23 cellular contexts compared by ENCODE assay signal in genomic region chr3:129881261-129881660, GRCh38.
"Had no signal": no experiment of that assay in that cellular context is flagged by ENCODE, and none has a peak within 500 bp of the region (broad histone marks: within the 10 kb centered on the region; RNA-seq: fewer than 3 reads in every experiment).

No MANE protein-coding gene starts in this region.

- DNase-seq: dermis blood vessel endothelial cell; dorsolateral prefrontal cortex; effector CD4-positive, alpha-beta T cell; effector memory CD4-positive, alpha-beta T cell; esophagus squamous epithelium; foreskin fibroblast; foreskin melanocyte; gastrocnemius medialis; glutamatergic neuron; head of caudate nucleus; heart right ventricle; hippocampal formation; left cardiac atrium; left lung; left ventricle myocardium superior; lower lobe of right lung; mesenchymal stem cell; mucosa of descending colon; naive B cell; naive thymus-derived CD8-positive, alpha-beta T cell had no signal

- H3K27ac ChIP-seq: coronary artery, dorsolateral prefrontal cortex, esophagus squamous epithelium, gastrocnemius medialis, heart right ventricle, left lung, lower lobe of right lung had no signal

- H3K27ac Mint-ChIP-seq: naive thymus-derived CD8-positive, alpha-beta T cell had no signal

- H3K27me3 ChIP-seq: dorsolateral prefrontal cortex, esophagus squamous epithelium, gastrocnemius medialis, heart right ventricle, left lung had no signal

- H3K27me3 Mint-ChIP-seq: naive B cell; naive thymus-derived CD8-positive, alpha-beta T cell had no signal

- H3K9me3 Mint-ChIP-seq: naive B cell; naive thymus-derived CD8-positive, alpha-beta T cell had no signal

- H3K4me3 ChIP-seq: coronary artery, dorsolateral prefrontal cortex, esophagus squamous epithelium, gastrocnemius medialis, heart right ventricle, left lung, lower lobe of right lung, mucosa of descending colon had no signal

- H3K4me1 ChIP-seq: heart right ventricle, left lung, lower lobe of right lung had no signal

- H3K4me3 Mint-ChIP-seq: mesothelial cell of epicardium; naive B cell; naive thymus-derived CD8-positive, alpha-beta T cell had no signal

- ATAC-seq: esophagus mucosa; gastrocnemius medialis; heart right ventricle; left cardiac atrium; left lung; left ventricle myocardium superior; lower lobe of right lung; mucosa of descending colon; naive thymus-derived CD8-positive, alpha-beta T cell had no signal

- H3K9me3 ChIP-seq: esophagus squamous epithelium, gastrocnemius medialis, heart right ventricle, left lung, lower lobe of right lung, mucosa of descending colon had no signal
